In the genomic region with DNA sequence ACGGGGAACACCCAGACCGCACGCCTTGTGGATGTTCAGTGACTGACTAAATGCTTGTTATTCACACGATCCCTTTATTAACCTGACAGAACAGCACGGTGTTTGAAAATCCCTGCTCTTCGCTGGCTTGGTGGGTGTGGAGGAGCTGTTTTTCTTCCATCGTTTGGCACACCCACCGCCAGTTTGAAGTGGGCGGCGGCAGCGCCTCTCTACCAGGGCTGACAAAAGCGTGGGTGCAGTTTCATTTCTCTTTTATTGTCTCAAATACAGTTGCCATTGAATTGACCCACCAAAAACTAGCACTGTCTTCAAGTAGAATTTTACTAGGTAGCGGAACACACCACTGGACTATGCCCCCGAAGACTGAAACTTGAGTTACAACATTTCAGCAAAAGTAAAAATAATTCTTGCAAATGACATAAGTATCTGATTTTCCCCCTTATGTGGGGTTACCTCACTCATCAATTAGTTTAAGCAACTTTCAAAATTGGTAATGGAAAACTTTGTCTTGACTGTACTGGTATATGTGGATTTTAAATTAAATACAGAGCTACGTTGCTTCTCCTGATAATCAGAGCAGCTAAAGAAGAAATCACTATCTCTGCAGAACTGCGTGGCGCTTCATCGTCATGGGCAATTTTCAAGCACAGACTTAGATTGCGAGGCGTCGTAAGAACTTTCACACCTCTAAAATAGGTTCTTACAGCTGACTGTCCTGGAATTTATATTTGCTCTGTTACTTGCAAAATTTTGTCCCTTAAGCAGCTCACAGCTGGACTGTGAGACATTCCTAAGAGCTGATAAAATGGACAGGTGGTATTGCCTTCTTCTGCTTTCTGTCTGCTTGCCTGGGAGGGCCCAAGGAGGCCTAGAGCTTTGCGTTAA, we compare ENCODE assay signal across 1 cellular context.
TF ChIP-seq lines count a peak whose summit lies in the region.

No MANE protein-coding gene starts in this region.

TF ChIP-seq in SK-N-SH, 30 proteins besides CTCF, POLR2A, EP300 and RAD21 (continued from another document):
- TF ChIP-seq REST (IDR thresholded peaks at IDR 0.05; ENCODE audit: low read depth, low read length) (no peak), SMC3 (IDR thresholded peaks at IDR 0.05; ENCODE audit: low read depth, low read length) (no peak), MXI1 (IDR thresholded peaks at IDR 0.05; ENCODE audit: low read depth, low read length) (no peak), ELF1 (IDR thresholded peaks at IDR 0.05) (no peak), TEAD4 (IDR thresholded peaks at IDR 0.05; ENCODE audit: borderline replicate concordance, insufficient read depth) (no peak)
- TF ChIP-seq, protein P1, sequence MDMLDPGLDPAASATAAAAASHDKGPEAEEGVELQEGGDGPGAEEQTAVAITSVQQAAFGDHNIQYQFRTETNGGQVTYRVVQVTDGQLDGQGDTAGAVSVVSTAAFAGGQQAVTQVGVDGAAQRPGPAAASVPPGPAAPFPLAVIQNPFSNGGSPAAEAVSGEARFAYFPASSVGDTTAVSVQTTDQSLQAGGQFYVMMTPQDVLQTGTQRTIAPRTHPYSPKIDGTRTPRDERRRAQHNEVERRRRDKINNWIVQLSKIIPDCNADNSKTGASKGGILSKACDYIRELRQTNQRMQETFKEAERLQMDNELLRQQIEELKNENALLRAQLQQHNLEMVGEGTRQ (IDR thresholded peaks at IDR 0.05; ENCODE audit: borderline replicate concordance, low read depth, low read length) = no peak
